ENCODE assay signal across 10 cellular contexts in genomic region chr16:11583171-11583570, GRCh38. TPM values are rescaled to one million over a fixed set of nuclear protein-coding genes. Genes with fewer than 3 reads are reported as not detected.
A peak's percentile ranks its signal among the peaks of the same experiment; 100 is the strongest.
DNase-seq lines count a peak whose midpoint lies in the region; ATAC-seq, FAIRE-seq and TF ChIP-seq lines count a peak whose summit lies in the region.
"Had no signal": no experiment of that assay in that cellular context is flagged by ENCODE, and none has a peak within 500 bp of the region (broad histone marks: within the 10 kb centered on the region; RNA-seq: fewer than 3 reads in every experiment).

No MANE protein-coding gene starts in this region.

- no peak for ATAC-seq in GM21360 (IDR thresholded peaks at IDR 0.05; ENCODE audit: unreplicated experiment)
- no peak for ATAC-seq in HG02970 (IDR thresholded peaks at IDR 0.05; ENCODE audit: low FRiP score, unreplicated experiment)

- no peak overlapping the region for H3K27ac ChIP-seq in effector memory CD4-positive, alpha-beta T cell (ENCODE audit: insufficient read depth, low read length, poor library complexity, severe bottlenecking)

- TF ChIP-seq POLR2A in NB4 (IDR thresholded peaks at IDR 0.05; ENCODE audit: extremely low read depth, insufficient read length), result no peak

- H3K36me3 ChIP-seq in effector memory CD4-positive, alpha-beta T cell (ENCODE audit: control insufficient read depth, insufficient read depth, low read length), result no peaks in the 10 kb centered on the region

- H3K36me3 Mint-ChIP-seq in CD14-positive monocyte (peaks cover 9 to 48% of the 10 kb centered on the region in 2 donors), osteocyte (ENCODE audit: unreplicated experiment) (peaks cover 9% of the 10 kb centered on the region)

- H3K4me3 Mint-ChIP-seq in CD14-positive monocyte (peak overlapping the region; percentile 30 to 42), osteocyte (ENCODE audit: unreplicated experiment) (peak overlapping the region; percentile 63)

- H3K4me1 Mint-ChIP-seq in CD14-positive monocyte, result peaks cover 63% of the 10 kb centered on the region
- peaks cover 56% of the 10 kb centered on the region for H3K4me1 Mint-ChIP-seq in osteocyte (ENCODE audit: unreplicated experiment)

- H3K27me3 Mint-ChIP-seq in CD14-positive monocyte (ENCODE audit: low read depth in 3 of 3) (peaks cover 0 to 47% (median 19%) of the 10 kb centered on the region in 3 donors), osteocyte (ENCODE audit: unreplicated experiment) (no peaks in the 10 kb centered on the region)

- no peak for TF ChIP-seq CTCF in CD14-positive monocyte (IDR thresholded peaks at IDR 0.05)
- TF ChIP-seq CTCF in NB4 (IDR thresholded peaks at IDR 0.05; ENCODE audit: low read depth, low read length), result no peak
- TF ChIP-seq CTCF in osteocyte (IDR thresholded peaks at IDR 0.05), result no peak

- peak overlapping the region in 1 of 7 donors; percentile 33 for H3K27ac Mint-ChIP-seq in CD14-positive monocyte
- peak overlapping the region; percentile 68 for H3K27ac Mint-ChIP-seq in osteocyte (ENCODE audit: unreplicated experiment)

- H3K4me3 ChIP-seq in NB4 (ENCODE audit: low read depth, low read length), result peak overlapping the region; percentile 72
- H3K4me3 ChIP-seq in effector memory CD4-positive, alpha-beta T cell (ENCODE audit: insufficient read depth, low read depth, low read length, poor library complexity, severe bottlenecking), result peak overlapping the region; percentile 84

- H3K9me3 Mint-ChIP-seq in CD14-positive monocyte, result peaks cover 0 to 2% (median 0%) of the 10 kb centered on the region in 7 donors
- H3K9me3 Mint-ChIP-seq in osteocyte (ENCODE audit: unreplicated experiment), result no peaks in the 10 kb centered on the region

- H3K9me3 ChIP-seq in effector memory CD4-positive, alpha-beta T cell (ENCODE audit: control insufficient read depth, low read length), result no peaks in the 10 kb centered on the region

- no peaks in the 10 kb centered on the region for H3K27me3 ChIP-seq in effector memory CD4-positive, alpha-beta T cell (replicated peaks; ENCODE audit: control insufficient read depth, insufficient read depth, low read length, poor library complexity, severe bottlenecking)

- FAIRE-seq in urothelium cell line (lab: Jason Lieb, UNC), result no peak
- FAIRE-seq: endothelial cell of umbilical vein had no signal

- intact Hi-C loops in CD14-positive monocyte (cut with micrococcal nuclease), result loop anchor here in 1 of 2 donors (5.0 kb wide), 1 partner anchor 86 kb away; no protein-coding TSS in a partner anchor

- peak; percentile 18 for DNase-seq in CD14-positive monocyte (ENCODE audit: low spot score)
- DNase-seq in NB4 (ENCODE audit: low read depth), result no peak
- DNase-seq in effector memory CD4-positive, alpha-beta T cell, result no peak
- no peak for DNase-seq in osteocyte (ENCODE audit: extremely low spot score, unreplicated experiment)
- DNase-seq in epidermal melanocyte (ENCODE audit: insufficient read length, low spot score), result no peak
- no peak for DNase-seq in urothelium cell line (ENCODE audit: low spot score)
- DNase-seq: NCI-H187 had no signal

- peaks cover 48% of the 10 kb centered on the region for H3K4me1 ChIP-seq in effector memory CD4-positive, alpha-beta T cell (ENCODE audit: control insufficient read depth, insufficient read depth, low read length, poor library complexity, severe bottlenecking)

RNA-seq across cellular contexts. Expression of gene LITAF, which starts 3.5 kb away (rescaled TPM):
- polyA plus RNA-seq in CD14-positive monocyte, result 100 to 1,000 TPM in 1 of 2 donors, 10 to 100 TPM in 1; 69.0 to 118 TPM
- total RNA-seq in osteocyte, result 179 and 189 TPM in 2 replicates
